ENCODE assay signal across 13 cellular contexts in genomic region chr20:52340036-52340634, GRCh38.
DNase-seq lines count a peak whose midpoint lies in the region; ATAC-seq, FAIRE-seq and TF ChIP-seq lines count a peak whose summit lies in the region.
"Had no signal": no experiment of that assay in that cellular context is flagged by ENCODE, and none has a peak within 500 bp of the region (broad histone marks: within the 10 kb centered on the region; RNA-seq: fewer than 3 reads in every experiment).

No MANE protein-coding gene starts in this region.

- no peak for TF ChIP-seq POLR2A in erythroblast (IDR thresholded peaks at IDR 0.05; ENCODE audit: low read length)
- TF ChIP-seq POLR2A in thyroid gland (IDR thresholded peaks at IDR 0.05), result no peak

- H3K27ac Mint-ChIP-seq in chondrocyte (ENCODE audit: unreplicated experiment), result no peak overlapping the region
- H3K27ac Mint-ChIP-seq: activated CD4-positive, alpha-beta T cell treated with anti-CD3 and anti-CD28 coated beads, Interleukin-2, amount 10 ng/mL, durations not matched to agents 7 days and 5 days; stimulated activated naive CD8-positive, alpha-beta T cell treated with anti-CD3 and anti-CD28 coated beads, Interleukin-15, Interleukin-2, amounts not matched to agents 100 ng/mL and 50 ng/mL, for 24 hours had no signal

- H3K9me3 ChIP-seq in mammary epithelial cell (replicated peaks; ENCODE audit: insufficient read depth, low read length), result peaks cover 4% of the 10 kb centered on the region
- no peaks in the 10 kb centered on the region for H3K9me3 ChIP-seq in thyroid gland
- H3K9me3 ChIP-seq: gastrocnemius medialis had no signal

- no peaks in the 10 kb centered on the region for H3K4me1 Mint-ChIP-seq in chondrocyte (ENCODE audit: low read depth)
- H3K4me1 Mint-ChIP-seq: activated CD4-positive, alpha-beta T cell treated with anti-CD3 and anti-CD28 coated beads, Interleukin-2, amount 10 ng/mL, durations not matched to agents 7 days and 5 days had no signal

- no peak for ATAC-seq in GM21447 (IDR thresholded peaks at IDR 0.05; ENCODE audit: unreplicated experiment)
- ATAC-seq: gastrocnemius medialis had no signal

- no peaks in the 10 kb centered on the region for H4K20me1 ChIP-seq in mammary epithelial cell (ENCODE audit: insufficient read depth, low read length)

- no peak overlapping the region for H3K4me3 ChIP-seq in mammary epithelial cell (replicated peaks in 1 of 3; ENCODE audit: insufficient read depth in 1 of 3, low read depth in 2 of 3, low read length in 3 of 3)
- no peak overlapping the region for H3K4me3 ChIP-seq in thyroid gland (replicated peaks in 1 of 3)
- H3K4me3 ChIP-seq: gastrocnemius medialis had no signal

- H3K27ac ChIP-seq in mammary epithelial cell (ENCODE audit: insufficient read depth, low read depth, low read length) (no peak overlapping the region), thyroid gland (no peak overlapping the region)
- H3K27ac ChIP-seq: gastrocnemius medialis had no signal

- CTCF ChIA-PET in mammary epithelial cell (lab: Charles Lee; ENCODE audit: low non-redundant PET), result interaction anchor here (0.5 kb wide), 1 partner anchor 8 kb away, joined by 12 read pairs; no protein-coding TSS in a partner anchor

- H3K27me3 ChIP-seq in mammary epithelial cell (ENCODE audit: insufficient read depth, low read length) (no peaks in the 10 kb centered on the region), thyroid gland (no peaks in the 10 kb centered on the region)
- H3K27me3 ChIP-seq: gastrocnemius medialis had no signal

- no peak overlapping the region for H3K4me2 ChIP-seq in mammary epithelial cell (ENCODE audit: insufficient read depth, low read depth, low read length)

- no peak overlapping the region for H3K9ac ChIP-seq in mammary epithelial cell (ENCODE audit: insufficient read depth, low read length)

- BruUV-seq in mammary epithelial cell (replicated peaks; lab: Mats Ljungman, UMichigan), result no TSS peak

- H3K36me3 ChIP-seq in mammary epithelial cell (ENCODE audit: insufficient read depth, low read length) (no peaks in the 10 kb centered on the region), thyroid gland (no peaks in the 10 kb centered on the region)
- H3K36me3 ChIP-seq: gastrocnemius medialis had no signal

- peaks cover 3% of the 10 kb centered on the region for H3K27me3 Mint-ChIP-seq in chondrocyte (ENCODE audit: low read depth)
- H3K27me3 Mint-ChIP-seq: activated CD4-positive, alpha-beta T cell treated with anti-CD3 and anti-CD28 coated beads, Interleukin-2, amount 10 ng/mL, durations not matched to agents 7 days and 5 days had no signal

- H3K36me3 Mint-ChIP-seq in chondrocyte (ENCODE audit: low read depth), result no peaks in the 10 kb centered on the region

- peak; percentile 31 to 76 for DNase-seq in T47D (ENCODE audit: low read depth in 1 of 2, low spot score in 1 of 2)
- DNase-seq in mammary epithelial cell, result no peak
- DNase-seq in NCI-H524 treated with DMSO at 0.1 percent for 48 hours (lab: John Stamatoyannopoulos, UW), result peak; percentile 38
- no peak for DNase-seq in chondrocyte (ENCODE audit: low spot score)
- DNase-seq in urothelium cell line (ENCODE audit: low spot score), result peak; percentile 48
- no peak for DNase-seq in erythroblast (lab: John Stamatoyannopoulos, UW)
- no peak for DNase-seq in thyroid gland
- DNase-seq: activated CD4-positive, alpha-beta T cell treated with anti-CD3 and anti-CD28 coated beads, Interleukin-2, amount 10 ng/mL, durations not matched to agents 7 days and 5 days; activated naive CD4-positive, alpha-beta T cell treated with Interleukin-2 at 50 U/mL for 16 hours; gastrocnemius medialis; NCI-H146 had no signal

- intact Hi-C loops in mammary epithelial cell (cut with micrococcal nuclease), result no loop called here
- intact Hi-C loops in thyroid gland (cut with DNase I), result no loop called here

- in situ Hi-C loops in T47D (cut with HindIII; ENCODE audit: low pct_unique_long_range_greater_than_20kb, low sequenced_read_pairs) (no loop called here), mammary epithelial cell (cut with MboI; ENCODE audit: low sequenced_read_pairs in 2 of 2) (no loop called here)

- peaks cover 4% of the 10 kb centered on the region for H3K9me3 Mint-ChIP-seq in chondrocyte (ENCODE audit: low read depth)

- no peaks in the 10 kb centered on the region for H3K4me1 ChIP-seq in mammary epithelial cell (ENCODE audit: insufficient read depth, low read length)
- H3K4me1 ChIP-seq in thyroid gland, result no peaks in the 10 kb centered on the region
- H3K4me1 ChIP-seq: gastrocnemius medialis had no signal

- no peak overlapping the region for H2AFZ ChIP-seq in mammary epithelial cell (ENCODE audit: low read depth, low read length)

- FAIRE-seq in urothelium cell line (lab: Jason Lieb, UNC), result no peak

- WGBS in mammary epithelial cell (ENCODE audit: low coverage, missing lambda C conversion rate), result 49% methylated on average over 4 of the region's 4 CpGs
- WGBS in thyroid gland, 2 donors, result 68 to 75% methylated on average over 4 of the region's 4 CpGs

- TF ChIP-seq CTCF in mammary epithelial cell (conservative IDR thresholded peaks at IDR 0.05 in 1 of 2, IDR thresholded peaks at IDR 0.05 in 1 of 2; ENCODE audit: extremely low read depth in 1 of 2, insufficient read depth in 1 of 2, low read depth in 1 of 2, low read length in 2 of 2) (no peak), chondrocyte (IDR thresholded peaks at IDR 0.05) (no peak), thyroid gland (IDR thresholded peaks at IDR 0.05) (no peak)

- H3K79me2 ChIP-seq in mammary epithelial cell (ENCODE audit: insufficient read depth, low read length), result no peaks in the 10 kb centered on the region

- peak overlapping the region; percentile 15 for H3K4me3 Mint-ChIP-seq in chondrocyte (ENCODE audit: unreplicated experiment)
- H3K4me3 Mint-ChIP-seq: activated CD4-positive, alpha-beta T cell treated with anti-CD3 and anti-CD28 coated beads, Interleukin-2, amount 10 ng/mL, durations not matched to agents 7 days and 5 days; stimulated activated naive CD8-positive, alpha-beta T cell treated with anti-CD3 and anti-CD28 coated beads, Interleukin-15, Interleukin-2, amounts not matched to agents 100 ng/mL and 50 ng/mL, for 24 hours had no signal

- dilution Hi-C loops in mammary epithelial cell (cut with HindIII; ENCODE audit: low sequenced_read_pairs), result no loop called here

Comparison
In these comparisons a context has a peak if more than half of its experiments do, and no peak if none do; other contexts are left out.
1. DNase-seq: peak in T47D (2 of 2), NCI-H524 treated with DMSO at 0.1 percent for 48 hours (single experiment) and urothelium cell line (single experiment); none in mammary epithelial cell (single experiment), chondrocyte (single experiment), erythroblast (0 of 2) and thyroid gland (0 of 2).